9 cellular contexts compared by ENCODE assay signal in the genomic region with DNA sequence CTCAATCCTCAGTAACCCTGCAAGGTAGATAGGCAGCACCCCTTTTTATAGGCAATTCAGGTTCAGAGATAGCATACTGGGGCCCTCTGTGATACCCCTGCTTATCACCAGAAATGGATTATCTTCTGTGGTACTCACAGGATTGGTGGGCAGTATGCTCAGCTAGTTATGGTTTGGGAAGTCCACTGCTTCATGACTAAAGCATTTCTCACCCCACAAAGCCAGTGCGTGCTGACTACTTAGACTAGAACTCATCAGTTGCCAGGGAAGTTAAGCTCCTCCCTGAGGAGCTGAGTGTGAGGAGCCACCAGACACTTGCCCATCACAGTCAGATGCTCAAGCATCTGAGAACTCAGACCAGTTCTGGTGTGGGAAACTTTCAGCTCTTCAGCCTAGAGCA.
DNase-seq lines count a peak whose midpoint lies in the region; ATAC-seq, FAIRE-seq and TF ChIP-seq lines count a peak whose summit lies in the region.
"Had no signal": no experiment of that assay in that cellular context is flagged by ENCODE, and none has a peak within 500 bp of the region (broad histone marks: within the 10 kb centered on the region; RNA-seq: fewer than 3 reads in every experiment).

No MANE protein-coding gene starts in this region.

- CTCF ChIA-PET in HepG2 (lab: Yijun Ruan, JAX; ENCODE audit: low intra/inter-chr PET ratio, low total read pairs) = no interaction called here

- no peaks in the 10 kb centered on the region for H3K27me3 ChIP-seq in HepG2 (ENCODE audit: control insufficient read depth in 1 of 2, insufficient read depth in 2 of 2, low read length in 2 of 2)

- no peaks in the 10 kb centered on the region for H3K4me1 Mint-ChIP-seq in activated T-helper 17 cell treated with anti-CD3 and anti-CD28 coated beads, Interleukin-2, amount 50 U/mL, for 72 hours
- no peaks in the 10 kb centered on the region for H3K4me1 Mint-ChIP-seq in activated CD4-positive, alpha-beta T cell treated with anti-CD3 and anti-CD28 coated beads, Interleukin-2, amount 10 ng/mL, durations not matched to agents 24 days and 14 days

- POLR2A ChIA-PET in HepG2 (lab: Yijun Ruan, JAX) = no interaction called here

- TF ChIP-seq RAD21 in HepG2 (CRISPR knock-in tag; IDR thresholded peaks at IDR 0.05) = no peak

- no peaks in the 10 kb centered on the region for H3K9me3 Mint-ChIP-seq in activated T-helper 17 cell treated with anti-CD3 and anti-CD28 coated beads, Interleukin-2, amount 50 U/mL, for 72 hours
- H3K9me3 Mint-ChIP-seq in activated CD4-positive, alpha-beta T cell treated with anti-CD3 and anti-CD28 coated beads, Interleukin-2, amount 10 ng/mL, durations not matched to agents 24 days and 14 days = no peaks in the 10 kb centered on the region

- H3K9ac ChIP-seq in HepG2 (ENCODE audit: insufficient read depth, low read depth, low read length) = no peak overlapping the region

- no peaks in the 10 kb centered on the region for H3K4me1 ChIP-seq in HepG2 (ENCODE audit: insufficient read depth, low read length)

- no peak for TF ChIP-seq POLR2A in HepG2 (IDR thresholded peaks at IDR 0.05; ENCODE audit: insufficient read depth in 1 of 2, low read depth in 2 of 2, low read length in 2 of 2)

- H2AFZ ChIP-seq in HepG2 (ENCODE audit: low read length) = no peak overlapping the region

- no peaks in the 10 kb centered on the region for H3K36me3 ChIP-seq in HepG2 (replicated peaks in 1 of 2; ENCODE audit: control insufficient read depth in 1 of 2, insufficient read depth in 2 of 2, low read length in 2 of 2)

- no peaks in the 10 kb centered on the region for H4K20me1 ChIP-seq in HepG2 (ENCODE audit: insufficient read depth, low read length)

- no TSS peak for BruUV-seq in HepG2 (replicated peaks; lab: Mats Ljungman, UMichigan)

- peaks cover 7% of the 10 kb centered on the region for H3K36me3 Mint-ChIP-seq in activated T-helper 17 cell treated with anti-CD3 and anti-CD28 coated beads, Interleukin-2, amount 50 U/mL, for 72 hours (ENCODE audit: low read depth)
- H3K36me3 Mint-ChIP-seq in activated CD4-positive, alpha-beta T cell treated with anti-CD3 and anti-CD28 coated beads, Interleukin-2, amount 10 ng/mL, durations not matched to agents 24 days and 14 days (ENCODE audit: low read depth) = peaks cover 17% of the 10 kb centered on the region

- no peak overlapping the region for H3K4me3 Mint-ChIP-seq in activated T-helper 17 cell treated with anti-CD3 and anti-CD28 coated beads, Interleukin-2, amount 50 U/mL, for 72 hours
- no peak overlapping the region for H3K4me3 Mint-ChIP-seq in activated CD4-positive, alpha-beta T cell treated with anti-CD3 and anti-CD28 coated beads, Interleukin-2, amount 10 ng/mL, durations not matched to agents 24 days and 14 days

- 38% methylated on average over 1 of the region's 1 CpG for WGBS in HepG2 (ENCODE audit: low lambda C conversion rate)

- H3K4me3 ChIP-seq in HepG2 (replicated peaks in 1 of 3; ENCODE audit: insufficient read depth in 1 of 3, low read depth in 2 of 3, low read length in 3 of 3) = no peak overlapping the region

- no peaks in the 10 kb centered on the region for H3K9me3 ChIP-seq in HepG2 (ENCODE audit: low read length)

- intact Hi-C loops in HepG2 (cut with micrococcal nuclease; ENCODE audit: unreplicated experiment) = no loop called here
- intact Hi-C loops in activated CD4-positive, alpha-beta T cell treated with anti-CD3 and anti-CD28 coated beads, Interleukin-2, amount 10 ng/mL, durations not matched to agents 24 days and 14 days (cut with micrococcal nuclease) = no loop called here

- H3K27me3 Mint-ChIP-seq in activated T-helper 17 cell treated with anti-CD3 and anti-CD28 coated beads, Interleukin-2, amount 50 U/mL, for 72 hours = no peaks in the 10 kb centered on the region
- H3K27me3 Mint-ChIP-seq in activated CD4-positive, alpha-beta T cell treated with anti-CD3 and anti-CD28 coated beads, Interleukin-2, amount 10 ng/mL, durations not matched to agents 24 days and 14 days = no peaks in the 10 kb centered on the region

- no peak for TF ChIP-seq CTCF in HepG2 (CRISPR knock-in tag; IDR thresholded peaks at IDR 0.05)

- no peak for TF ChIP-seq EP300 in HepG2 (IDR thresholded peaks at IDR 0.05; ENCODE audit: low read depth in 2 of 2, low read length in 2 of 2)
- no peak for TF ChIP-seq EP300 in HepG2 (CRISPR knock-in tag; IDR thresholded peaks at IDR 0.05; ENCODE audit: borderline replicate concordance)

- peak; percentile 58 for ATAC-seq in HG02759 (IDR thresholded peaks at IDR 0.05; ENCODE audit: unreplicated experiment)
- peak; percentile 35 for ATAC-seq in activated T-helper 17 cell treated with anti-CD3 and anti-CD28 coated beads, Interleukin-2, amount 50 U/mL, for 72 hours (replicated peaks)
- ATAC-seq in HepG2 = peak; percentile 37
- no peak for ATAC-seq in HG02623 (IDR thresholded peaks at IDR 0.05; ENCODE audit: unreplicated experiment)

- in situ Hi-C loops in HepG2 (cut with HindIII; ENCODE audit: extremely low pct_ligation_motif_present, low pct_unique_long_range_greater_than_20kb) = no loop called here

- peak; percentile 84 for DNase-seq in EL
- no peak for DNase-seq in HepG2 (ENCODE audit: low spot score)
- DNase-seq in SHP77 treated with DMSO at 0.1 percent for 48 hours (lab: John Stamatoyannopoulos, UW) = no peak
- DNase-seq in NCI-H446 (lab: John Stamatoyannopoulos, UW) = no peak
- no peak for DNase-seq in activated CD4-positive, alpha-beta T cell treated with anti-CD3 and anti-CD28 coated beads, Interleukin-2, amount 10 ng/mL, durations not matched to agents 24 days and 14 days
- DNase-seq: MM.1S had no signal

- FAIRE-seq in HepG2 (lab: Jason Lieb, UNC) = no peak

- H3K27ac ChIP-seq in HepG2 (ENCODE audit: extremely low read length, insufficient read depth, low read length) = no peak overlapping the region

- no peak overlapping the region for H3K4me2 ChIP-seq in HepG2 (ENCODE audit: low read depth, low read length)

- H3K27ac Mint-ChIP-seq in activated T-helper 17 cell treated with anti-CD3 and anti-CD28 coated beads, Interleukin-2, amount 50 U/mL, for 72 hours = no peak overlapping the region
- H3K27ac Mint-ChIP-seq in activated CD4-positive, alpha-beta T cell treated with anti-CD3 and anti-CD28 coated beads, Interleukin-2, amount 10 ng/mL, durations not matched to agents 24 days and 14 days = no peak overlapping the region

- H3K79me2 ChIP-seq in HepG2 (ENCODE audit: insufficient read depth, low read length) = no peaks in the 10 kb centered on the region

TF ChIP-seq in HepG2, 621 proteins besides CTCF, POLR2A, EP300 and RAD21:
- TF ChIP-seq, protein P1, sequence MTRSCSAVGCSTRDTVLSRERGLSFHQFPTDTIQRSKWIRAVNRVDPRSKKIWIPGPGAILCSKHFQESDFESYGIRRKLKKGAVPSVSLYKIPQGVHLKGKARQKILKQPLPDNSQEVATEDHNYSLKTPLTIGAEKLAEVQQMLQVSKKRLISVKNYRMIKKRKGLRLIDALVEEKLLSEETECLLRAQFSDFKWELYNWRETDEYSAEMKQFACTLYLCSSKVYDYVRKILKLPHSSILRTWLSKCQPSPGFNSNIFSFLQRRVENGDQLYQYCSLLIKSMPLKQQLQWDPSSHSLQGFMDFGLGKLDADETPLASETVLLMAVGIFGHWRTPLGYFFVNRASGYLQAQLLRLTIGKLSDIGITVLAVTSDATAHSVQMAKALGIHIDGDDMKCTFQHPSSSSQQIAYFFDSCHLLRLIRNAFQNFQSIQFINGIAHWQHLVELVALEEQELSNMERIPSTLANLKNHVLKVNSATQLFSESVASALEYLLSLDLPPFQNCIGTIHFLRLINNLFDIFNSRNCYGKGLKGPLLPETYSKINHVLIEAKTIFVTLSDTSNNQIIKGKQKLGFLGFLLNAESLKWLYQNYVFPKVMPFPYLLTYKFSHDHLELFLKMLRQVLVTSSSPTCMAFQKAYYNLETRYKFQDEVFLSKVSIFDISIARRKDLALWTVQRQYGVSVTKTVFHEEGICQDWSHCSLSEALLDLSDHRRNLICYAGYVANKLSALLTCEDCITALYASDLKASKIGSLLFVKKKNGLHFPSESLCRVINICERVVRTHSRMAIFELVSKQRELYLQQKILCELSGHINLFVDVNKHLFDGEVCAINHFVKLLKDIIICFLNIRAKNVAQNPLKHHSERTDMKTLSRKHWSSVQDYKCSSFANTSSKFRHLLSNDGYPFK (CRISPR knock-in tag; IDR thresholded peaks at IDR 0.05; ENCODE audit: borderline replicate concordance) = no peak
- TF ChIP-seq RFX5 (IDR thresholded peaks at IDR 0.05; ENCODE audit: low read depth, low read length) (0 out of 2 replicates have a peak, but pooled peaks have one; percentile 46), ZNF598 (CRISPR knock-in tag; IDR thresholded peaks at IDR 0.05; ENCODE audit: borderline replicate concordance) (no peak), SP1 (IDR thresholded peaks at IDR 0.05) (no peak), SP1 (CRISPR knock-in tag; IDR thresholded peaks at IDR 0.05) (no peak), POLR2G (IDR thresholded peaks at IDR 0.05; ENCODE audit: low read depth, low read length) (peak; percentile 51; the same call in 1 of the 2 replicates), GZF1 (CRISPR knock-in tag; IDR thresholded peaks at IDR 0.05) (no peak)
